ENCODE assay signal across 8 cellular contexts in genomic region chr7:139360948-139361307, GRCh38. TPM values are rescaled to one million over a fixed set of nuclear protein-coding genes. Genes with fewer than 3 reads are reported as not detected.
DNase-seq lines count a peak whose midpoint lies in the region; ATAC-seq and TF ChIP-seq lines count a peak whose summit lies in the region.

No MANE protein-coding gene starts in this region.

- H3K9me3 ChIP-seq in left ventricle myocardium inferior (replicated peaks), result no peaks in the 10 kb centered on the region
- H3K9me3 ChIP-seq in aorta (ENCODE audit: control insufficient read depth, low read length), result no peaks in the 10 kb centered on the region

- BruUV-seq in MCF 10A (replicated peaks; lab: Mats Ljungman, UMichigan), result no TSS peak

- no peaks in the 10 kb centered on the region for H3K9me3 Mint-ChIP-seq in MCF 10A (ENCODE audit: unreplicated experiment)
- H3K9me3 Mint-ChIP-seq in mesothelial cell of epicardium, result no peaks in the 10 kb centered on the region

- peak overlapping the region; percentile 100 for H3K27ac ChIP-seq in left ventricle myocardium inferior (replicated peaks)
- H3K27ac ChIP-seq in aorta (ENCODE audit: low read depth in 1 of 2, low read length in 2 of 2), result no peak overlapping the region

- no peaks in the 10 kb centered on the region for H3K27me3 ChIP-seq in left ventricle myocardium inferior (ENCODE audit: low read depth)
- H3K27me3 ChIP-seq in aorta (ENCODE audit: control insufficient read depth in 1 of 2, insufficient read depth in 2 of 2, low read length in 1 of 2), result no peaks in the 10 kb centered on the region

- POLR2A ChIA-PET in MCF 10A (lab: Yijun Ruan, JAX), result interaction anchor here (0.7 to 3.8 kb wide), 14 partner anchors 9 to 816 kb away, joined by 3 to 53 read pairs (median 9); partner anchors contain the start of genes FMC1, KDM7A and UBN2

- peaks cover 31% of the 10 kb centered on the region for H3K4me1 Mint-ChIP-seq in MCF 10A (ENCODE audit: insufficient read depth, unreplicated experiment)
- H3K4me1 Mint-ChIP-seq in mesothelial cell of epicardium, result peaks cover 30% of the 10 kb centered on the region

- H3K27me3 Mint-ChIP-seq in MCF 10A (ENCODE audit: insufficient read depth, unreplicated experiment) (no peaks in the 10 kb centered on the region), mesothelial cell of epicardium (ENCODE audit: low read depth) (no peaks in the 10 kb centered on the region)

- ATAC-seq in Right ventricle myocardium inferior (no peak), aorta (ENCODE audit: low FRiP score) (no peak)

- H3K4me1 ChIP-seq in left ventricle myocardium inferior, result peaks cover 75% of the 10 kb centered on the region
- no peaks in the 10 kb centered on the region for H3K4me1 ChIP-seq in aorta (ENCODE audit: control insufficient read depth in 1 of 2, insufficient read depth in 2 of 2, low read length in 2 of 2)

- DNase-seq in left ventricle myocardium inferior (no peak), Right ventricle myocardium inferior (ENCODE audit: missing footprints) (no peak), MCF 10A (ENCODE audit: unreplicated experiment) (no peak), mesothelial cell of epicardium (ENCODE audit: low spot score in 2 of 2, unreplicated experiment in 2 of 2) (no peak), aorta (no peak), HuH-7.5 (ENCODE audit: low spot score) (no peak), ureter (ENCODE audit: low spot score) (no peak)
- no peak for DNase-seq in stimulated activated CD8-positive, alpha-beta memory T cell treated with anti-CD3 and anti-CD28 coated beads, Interleukin-4, amount 100 ng/mL, for 48 hours

- peaks cover 49% of the 10 kb centered on the region for H3K36me3 Mint-ChIP-seq in MCF 10A (ENCODE audit: insufficient read depth, unreplicated experiment)
- peaks cover 3% of the 10 kb centered on the region for H3K36me3 Mint-ChIP-seq in mesothelial cell of epicardium

- no peak for TF ChIP-seq CTCF in left ventricle myocardium inferior (IDR thresholded peaks at IDR 0.05; ENCODE audit: borderline replicate concordance)
- TF ChIP-seq CTCF in MCF 10A (IDR thresholded peaks at IDR 0.05; ENCODE audit: unreplicated experiment), result no peak
- TF ChIP-seq CTCF in mesothelial cell of epicardium (IDR thresholded peaks at IDR 0.05; ENCODE audit: unreplicated experiment), result no peak

- H3K27ac Mint-ChIP-seq in MCF 10A (ENCODE audit: low read depth, unreplicated experiment), result peak overlapping the region; percentile 96
- peak overlapping the region; percentile 100 for H3K27ac Mint-ChIP-seq in mesothelial cell of epicardium

- H3K4me3 ChIP-seq in left ventricle myocardium inferior, result peak overlapping the region; percentile 93
- peak overlapping the region; percentile 65 to 98 for H3K4me3 ChIP-seq in aorta (ENCODE audit: low read length in 2 of 2)

- H3K4me3 Mint-ChIP-seq in MCF 10A (ENCODE audit: unreplicated experiment) (peak overlapping the region; percentile 99), mesothelial cell of epicardium (peak overlapping the region; percentile 96)

- intact Hi-C loops in left ventricle myocardium inferior (cut with micrococcal nuclease) (no loop called here), Right ventricle myocardium inferior (cut with DNase I) (no loop called here), MCF 10A (cut with micrococcal nuclease) (no loop called here), aorta (cut with DNase I) (loop anchor here in 1 of 2 donors (5.0 kb wide), 1 partner anchor 71 kb away; no protein-coding TSS in a partner anchor)

- CTCF ChIA-PET in MCF 10A (lab: Yijun Ruan, JAX), result interaction anchor here (0.9 kb wide), 1 partner anchor 257 kb away, joined by 3 read pairs; no protein-coding TSS in a partner anchor

- 0% methylated on average over 2 of the region's 2 CpGs for WGBS in aorta, 2 donors

- H3K36me3 ChIP-seq in left ventricle myocardium inferior, result peaks cover 11% of the 10 kb centered on the region
- peaks cover 0 to 2% of the 10 kb centered on the region in 2 donors for H3K36me3 ChIP-seq in aorta (ENCODE audit: control insufficient read depth in 1 of 2, insufficient read depth in 2 of 2, low read length in 1 of 2)

RNA-seq across cellular contexts. Expression of gene LUC7L2, which starts 1.2 kb away (rescaled TPM):
- total RNA-seq in left ventricle myocardium inferior (45.2 TPM), Right ventricle myocardium inferior (44.9 TPM), MCF 10A (2022) (138 and 145 TPM in 2 replicates), mesothelial cell of epicardium (137 to 145 TPM (median 142 TPM) in 3 replicates), aorta (100 to 1,000 TPM; 103 to 121 TPM), ureter (140 TPM)
- polyA plus RNA-seq in aorta, result 10 to 100 TPM; 37.4 to 79.7 TPM

RNA-seq across cellular contexts. Expression of gene FMC1, which starts 19.8 kb away (rescaled TPM):
- 49.0 TPM for total RNA-seq in left ventricle myocardium inferior
- total RNA-seq in Right ventricle myocardium inferior, result 41.8 TPM
- total RNA-seq in MCF 10A (2022), result 11.8 and 11.9 TPM in 2 replicates
- total RNA-seq in mesothelial cell of epicardium, result 10.4 to 14.7 TPM (median 10.7 TPM) in 3 replicates
- 1 to 10 TPM; 6.9 to 9.6 TPM for total RNA-seq in aorta
- polyA plus RNA-seq in aorta, result 10 to 100 TPM; 24.4 to 28.3 TPM
- total RNA-seq in ureter, result 7.3 TPM
